14 cellular contexts compared by ENCODE assay signal in genomic region chrY:13339381-13339780, GRCh38.
"Had no signal": no experiment of that assay in that cellular context is flagged by ENCODE, and none has a peak within 500 bp of the region (broad histone marks: within the 10 kb centered on the region; RNA-seq: fewer than 3 reads in every experiment).

No MANE protein-coding gene starts in this region.

- H3K27me3 Mint-ChIP-seq: T-helper 17 cell had no signal

- DNase-seq: activated CD4-positive, alpha-beta T cell treated with anti-CD3 and anti-CD28 coated beads, Interleukin-2, amount 50 U/mL, for 48 hours; activated CD8-positive, alpha-beta memory T cell treated with anti-CD3 and anti-CD28 coated beads, Interleukin-2, amount 50 U/mL, for 48 hours; activated naive CD4-positive, alpha-beta T cell treated with Interleukin-2 at 50 U/mL for 16 hours; amniotic stem cell; body of pancreas; glutamatergic neuron; left cardiac atrium; mammary epithelial cell; nephron progenitor cell; psoas muscle; sigmoid colon; T-helper 17 cell had no signal

- H3K4me1 ChIP-seq: body of pancreas, psoas muscle, sigmoid colon had no signal

- H3K9me3 Mint-ChIP-seq: nephron progenitor cell had no signal

- H3K4me3 ChIP-seq: body of pancreas, psoas muscle, sigmoid colon had no signal

- ATAC-seq: activated CD4-positive, CD25-positive, alpha-beta regulatory T cell treated with anti-CD3 and anti-CD28 coated beads, Interleukin-2, amount 50 U/mL, for 24 hours; body of pancreas; esophagus mucosa; psoas muscle; T-helper 17 cell had no signal

- H3K4me3 Mint-ChIP-seq: nephron progenitor cell, T-helper 17 cell had no signal

- H3K27ac Mint-ChIP-seq: nephron progenitor cell, T-helper 17 cell had no signal

- H3K27ac ChIP-seq: body of pancreas, psoas muscle, sigmoid colon had no signal

- H3K4me1 Mint-ChIP-seq: nephron progenitor cell had no signal

- H3K9me3 ChIP-seq: body of pancreas, psoas muscle, sigmoid colon had no signal
